Comparison of ENCODE assay signal across 21 cellular contexts in genomic region chr20:539236-539635, GRCh38. TPM values are rescaled to one million over a fixed set of nuclear protein-coding genes. Genes with fewer than 3 reads are reported as not detected.
DNase-seq lines count a peak whose midpoint lies in the region; ATAC-seq, FAIRE-seq and TF ChIP-seq lines count a peak whose summit lies in the region.
"Had no signal": no experiment of that assay in that cellular context is flagged by ENCODE, and none has a peak within 500 bp of the region (broad histone marks: within the 10 kb centered on the region; RNA-seq: fewer than 3 reads in every experiment).

No MANE protein-coding gene starts in this region.

- H3K4me3 Mint-ChIP-seq in activated B cell treated with CpG ODN at 0.5 μM for 24 hours: peak overlapping the region; percentile 12
- H3K4me3 Mint-ChIP-seq: activated CD4-positive, alpha-beta T cell treated with anti-CD3 and anti-CD28 coated beads for 36 hours; stimulated activated effector memory CD8-positive, alpha-beta T cell treated with anti-CD3 and anti-CD28 coated beads, Interleukin-12 subunit alpha, Interleukin-12 subunit beta, amount 100 ng/mL, for 72 hours; T-helper 17 cell had no signal

- no peak for ATAC-seq in activated B cell treated with CpG ODN at 0.5 μM for 24 hours (ENCODE audit: low read depth)
- ATAC-seq: activated CD4-positive, alpha-beta T cell treated with anti-CD3 and anti-CD28 coated beads for 36 hours; sciatic nerve; stimulated activated effector memory CD8-positive, alpha-beta T cell treated with anti-CD3 and anti-CD28 coated beads, Interleukin-12 subunit alpha, Interleukin-12 subunit beta, amount 100 ng/mL, for 72 hours; T-helper 17 cell had no signal

- H3K36me3 ChIP-seq in ACC112 (ENCODE audit: insufficient read depth, low read length): peaks cover 12% of the 10 kb centered on the region
- H3K36me3 ChIP-seq in iPS-20b (ENCODE audit: insufficient read depth, low read depth, low read length): peaks cover 10% of the 10 kb centered on the region; the same call in 1 of the 2 replicates
- no peaks in the 10 kb centered on the region for H3K36me3 ChIP-seq in sigmoid colon
- H3K36me3 ChIP-seq: esophagus squamous epithelium had no signal

- peaks cover 2% of the 10 kb centered on the region for H3K9me3 Mint-ChIP-seq in activated B cell treated with CpG ODN at 0.5 μM for 24 hours
- H3K9me3 Mint-ChIP-seq: IgD-negative memory B cell; stimulated activated effector memory CD8-positive, alpha-beta T cell treated with anti-CD3 and anti-CD28 coated beads, Interleukin-12 subunit alpha, Interleukin-12 subunit beta, amount 100 ng/mL, for 72 hours had no signal

- peaks cover 92% of the 10 kb centered on the region for H3K4me1 Mint-ChIP-seq in activated B cell treated with CpG ODN at 0.5 μM for 24 hours

- TF ChIP-seq CTCF in activated B cell treated with CpG ODN at 0.5 μM for 24 hours (IDR thresholded peaks at IDR 0.05): no peak
- no peak for TF ChIP-seq CTCF in sigmoid colon (IDR thresholded peaks at IDR 0.05)

- peaks cover 46% of the 10 kb centered on the region for H3K4me1 ChIP-seq in ACC112 (ENCODE audit: control insufficient read depth, insufficient read depth, low read length, unreplicated experiment)
- H3K4me1 ChIP-seq in iPS-20b (ENCODE audit: insufficient read depth, low read length): peaks cover 50% of the 10 kb centered on the region
- peaks cover 0 to 59% (median 46%) of the 10 kb centered on the region in 4 donors for H3K4me1 ChIP-seq in sigmoid colon

- H3K27ac ChIP-seq in ACC112 (ENCODE audit: low read depth, low read length) (peak overlapping the region; percentile 55; the same call in 1 of the 2 replicates), iPS-20b (ENCODE audit: low read length) (no peak overlapping the region), sigmoid colon (no peak overlapping the region)

- H2AFZ ChIP-seq in ACC112 (ENCODE audit: low read length, unreplicated experiment): no peak overlapping the region

- H3K9me3 ChIP-seq in iPS-20b (ENCODE audit: insufficient read depth, low read depth, low read length) (no peaks in the 10 kb centered on the region), sigmoid colon (no peaks in the 10 kb centered on the region)
- H3K9me3 ChIP-seq: esophagus squamous epithelium had no signal

- WGBS in sigmoid colon, 2 donors: 50 to 85% methylated on average over 2 of the region's 2 CpGs

- no peaks in the 10 kb centered on the region for H3K27me3 ChIP-seq in ACC112 (ENCODE audit: insufficient read depth, low read length)
- H3K27me3 ChIP-seq in iPS-20b (ENCODE audit: insufficient read depth, low read length): no peaks in the 10 kb centered on the region
- H3K27me3 ChIP-seq in sigmoid colon: no peaks in the 10 kb centered on the region
- H3K27me3 ChIP-seq: esophagus squamous epithelium had no signal

- POLR2A ChIA-PET in activated B cell treated with CpG ODN at 0.5 μM for 24 hours (lab: Charles Lee): no interaction called here

- DNase-seq in GM12891 (ENCODE audit: insufficient read length, low spot score) (no peak), activated B cell treated with CpG ODN at 0.5 μM for 24 hours (no peak), NCI-H128 (lab: John Stamatoyannopoulos, UW; ENCODE audit: unreplicated experiment) (no peak), SW 1271 (lab: John Stamatoyannopoulos, UW) (no peak), sigmoid colon (no peak)
- DNase-seq in stimulated activated CD4-positive, alpha-beta T cell treated with anti-CD3 and anti-CD28 coated beads, Interleukin-12 subunit alpha, Interleukin-12 subunit beta, amount 100 ng/mL, for 4 hours: no peak
- DNase-seq: activated CD4-positive, alpha-beta T cell treated with anti-CD3 and anti-CD28 coated beads for 36 hours; activated T-cell treated with anti-CD3 and anti-CD28 coated beads, Interleukin-2, amount 50 U/mL, for 48 hours; amniotic stem cell; esophagus squamous epithelium; hypothalamus; NCI-H146; NCI-H510A; RPMI8226; T-helper 17 cell had no signal

- intact Hi-C loops in activated B cell treated with CpG ODN at 0.5 μM for 24 hours (cut with micrococcal nuclease): loop anchor here (5.0 kb wide), 1 partner anchor 42 kb away; no protein-coding TSS in a partner anchor
- intact Hi-C loops in sigmoid colon (cut with DNase I): no loop called here

- no peak for TF ChIP-seq POLR2A in GM12891 (IDR thresholded peaks at IDR 0.05; ENCODE audit: low read depth, low read length)
- TF ChIP-seq POLR2A in sigmoid colon (IDR thresholded peaks at IDR 0.05): no peak

- peaks cover 23% of the 10 kb centered on the region for H3K36me3 Mint-ChIP-seq in activated B cell treated with CpG ODN at 0.5 μM for 24 hours (ENCODE audit: low read depth)

- no peaks in the 10 kb centered on the region for H3K27me3 Mint-ChIP-seq in activated B cell treated with CpG ODN at 0.5 μM for 24 hours
- H3K27me3 Mint-ChIP-seq: activated CD4-positive, alpha-beta T cell treated with anti-CD3 and anti-CD28 coated beads for 36 hours; T-helper 17 cell had no signal

- H3K4me3 ChIP-seq in ACC112 (ENCODE audit: low read depth, low read length) (peak overlapping the region; percentile 50; the same call in 1 of the 2 replicates), iPS-20b (ENCODE audit: low read length) (peak overlapping the region; percentile 89; the same call in 1 of the 2 replicates), sigmoid colon (no peak overlapping the region)

- FAIRE-seq in GM12891 (lab: Jason Lieb, UNC): no peak
- FAIRE-seq: colon had no signal

- CTCF ChIA-PET in activated B cell treated with CpG ODN at 0.5 μM for 24 hours (lab: Charles Lee): interaction anchor here (0.6 kb wide), 1 partner anchor 230 kb away, joined by 3 read pairs; no protein-coding TSS in a partner anchor

- no peak overlapping the region for H3K27ac Mint-ChIP-seq in activated B cell treated with CpG ODN at 0.5 μM for 24 hours
- H3K27ac Mint-ChIP-seq: activated CD4-positive, alpha-beta T cell treated with anti-CD3 and anti-CD28 coated beads for 36 hours had no signal

- no peak for TF ChIP-seq EP300 in sigmoid colon (IDR thresholded peaks at IDR 0.05)

- H3K9ac ChIP-seq in iPS-20b (ENCODE audit: low read depth, low read length): no peak overlapping the region

- H3K79me2 ChIP-seq in ACC112 (ENCODE audit: control insufficient read depth, insufficient read depth, low read length, unreplicated experiment): peaks cover 91% of the 10 kb centered on the region

TF ChIP-seq in GM12891, 5 proteins besides CTCF, POLR2A, EP300 and RAD21:
- TF ChIP-seq SPI1 (IDR thresholded peaks at IDR 0.05; ENCODE audit: low read depth, low read length) (0 out of 2 replicates have a peak, but pooled peaks have one; percentile 50), POLR2AphosphoS5 (IDR thresholded peaks at IDR 0.05; ENCODE audit: low read depth, low read length) (no peak), TAF1 (IDR thresholded peaks at IDR 0.05; ENCODE audit: low read depth, low read length) (no peak), POU2F2 (IDR thresholded peaks at IDR 0.05; ENCODE audit: low read depth, low read length) (no peak), PAX5 (IDR thresholded peaks at IDR 0.05; ENCODE audit: insufficient read depth, low read length, severe bottlenecking) (no peak)

RNA-seq across cellular contexts. Expression of gene CSNK2A1, which starts 4.4 kb away (rescaled TPM):
- 76.8 TPM for polyA plus RNA-seq in GM12891 (2012; ENCODE audit: low read depth, missing spikeins)
- total RNA-seq in activated B cell treated with CpG ODN at 0.5 μM for 24 hours (130 and 140 TPM in 2 replicates), sigmoid colon (10 to 100 TPM; 51.5 to 77.1 (median 65.9) TPM)
- 10 to 100 TPM; 33.0 to 44.0 (median 40.5) TPM for polyA plus RNA-seq in sigmoid colon

Comparison
In these comparisons a context has a peak if more than half of its experiments do, and no peak if none do; other contexts are left out.
1. H3K4me3 ChIP-seq: peak in ACC112 (single experiment) and iPS-20b (single experiment); none in sigmoid colon (0 of 4).